Comparison of ENCODE assay signal across 1 cellular context in the genomic region with DNA sequence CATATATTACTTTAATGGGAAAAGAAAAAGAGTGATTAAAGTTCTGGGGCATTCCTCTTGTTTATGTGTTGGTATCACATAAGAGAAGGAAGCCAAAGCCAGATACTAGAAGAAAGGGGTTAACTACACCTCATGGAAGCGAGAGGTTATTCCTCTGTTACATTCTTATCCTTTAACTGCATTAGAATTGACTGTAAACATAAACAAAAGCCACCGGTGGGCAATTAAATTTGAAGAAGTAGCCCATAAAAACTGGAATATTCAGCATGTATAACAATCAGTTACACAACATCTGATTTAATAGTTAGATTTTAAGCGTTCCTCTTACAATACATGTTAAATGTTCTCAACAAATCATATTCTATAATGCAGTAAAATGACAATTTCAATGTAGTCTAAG.
TF ChIP-seq lines count a peak whose summit lies in the region.

No MANE protein-coding gene starts in this region.

TF ChIP-seq in HEK293, 187 proteins besides CTCF, POLR2A, EP300 and RAD21 (continued from another document):
- TF ChIP-seq ZSCAN30 (tag by site-specific recombination; IDR thresholded peaks at IDR 0.05) (0 out of 2 replicates have a peak, but pooled peaks have one; percentile 51), ZNF366 (tag by site-specific recombination; conservative IDR thresholded peaks at IDR 0.05) (no peak), ZNF843 (tag by site-specific recombination; IDR thresholded peaks at IDR 0.05) (0 out of 2 replicates have a peak, but pooled peaks have one; percentile 31)
